In genomic region chr17:46869296-46869695, GRCh38 we compare ENCODE assay signal across 2 cellular contexts.
TF ChIP-seq lines count a peak whose summit lies in the region.

No MANE protein-coding gene starts in this region.

TF ChIP-seq in HepG2, 621 proteins besides CTCF, POLR2A, EP300 and RAD21:
- TF ChIP-seq TOPORS (CRISPR knock-in tag; IDR thresholded peaks at IDR 0.05): no peak
- TF ChIP-seq IRX3 (CRISPR knock-in tag; IDR thresholded peaks at IDR 0.05; ENCODE audit: borderline replicate concordance, low read depth): no peak
- TF ChIP-seq ISX (CRISPR knock-in tag; conservative IDR thresholded peaks at IDR 0.05): no peak

TF ChIP-seq in SK-N-SH treated with all-trans-retinoic acid at 6 μM for 48 hours, 23 proteins besides CTCF, POLR2A, EP300 and RAD21:
- TF ChIP-seq ISL1 (CRISPR knock-in tag; IDR thresholded peaks at IDR 0.05) (no peak), ZNF8 (CRISPR knock-in tag; IDR thresholded peaks at IDR 0.05) (no peak), ZNF70 (CRISPR knock-in tag; IDR thresholded peaks at IDR 0.05) (no peak), ARNTL (CRISPR knock-in tag; IDR thresholded peaks at IDR 0.05; ENCODE audit: borderline replicate concordance, low read depth) (no peak), OSR1 (CRISPR knock-in tag; IDR thresholded peaks at IDR 0.05) (no peak), CSDC2 (CRISPR knock-in tag; IDR thresholded peaks at IDR 0.05) (no peak), POU6F1 (CRISPR knock-in tag; IDR thresholded peaks at IDR 0.05; ENCODE audit: borderline replicate concordance, low read depth) (no peak), ESRRG (CRISPR knock-in tag; IDR thresholded peaks at IDR 0.05) (no peak), CREB5 (CRISPR knock-in tag; IDR thresholded peaks at IDR 0.05; ENCODE audit: low read depth) (no peak)
